In the genomic region with DNA sequence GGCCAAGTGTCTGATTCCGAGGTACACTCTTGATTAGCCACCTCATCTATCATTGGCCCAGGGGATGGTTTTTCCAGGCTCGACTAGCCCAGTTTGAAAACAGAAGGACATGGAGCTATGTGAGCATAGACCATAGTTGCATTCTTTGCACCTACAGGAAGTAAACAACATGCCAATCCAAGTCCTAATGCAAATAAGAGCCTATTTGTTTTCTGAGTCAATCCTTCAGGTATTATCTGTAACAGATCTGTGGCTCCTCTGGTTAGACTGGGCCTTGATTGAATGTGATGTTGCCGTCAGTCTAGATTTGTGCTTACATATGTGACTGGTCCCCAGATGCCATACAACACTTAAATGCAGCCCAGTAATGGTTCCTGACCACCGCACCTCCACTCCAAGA, we compare ENCODE assay signal across 1 cellular context.
TF ChIP-seq lines count a peak whose summit lies in the region.

No MANE protein-coding gene starts in this region.

TF ChIP-seq in HepG2, 621 proteins besides CTCF, POLR2A, EP300 and RAD21 (continued from another document and continues in another):
- 0 out of 2 replicates have a peak, but pooled peaks have one; percentile 61 for TF ChIP-seq SOX13 (IDR thresholded peaks at IDR 0.05)
- peak in 1 of 2 experiments; percentile 90; a peak in 2 of 4 replicates for TF ChIP-seq SOX13 (CRISPR knock-in tag; conservative IDR thresholded peaks at IDR 0.05 in 1 of 2, IDR thresholded peaks at IDR 0.05 in 1 of 2)
- TF ChIP-seq, protein P1, sequence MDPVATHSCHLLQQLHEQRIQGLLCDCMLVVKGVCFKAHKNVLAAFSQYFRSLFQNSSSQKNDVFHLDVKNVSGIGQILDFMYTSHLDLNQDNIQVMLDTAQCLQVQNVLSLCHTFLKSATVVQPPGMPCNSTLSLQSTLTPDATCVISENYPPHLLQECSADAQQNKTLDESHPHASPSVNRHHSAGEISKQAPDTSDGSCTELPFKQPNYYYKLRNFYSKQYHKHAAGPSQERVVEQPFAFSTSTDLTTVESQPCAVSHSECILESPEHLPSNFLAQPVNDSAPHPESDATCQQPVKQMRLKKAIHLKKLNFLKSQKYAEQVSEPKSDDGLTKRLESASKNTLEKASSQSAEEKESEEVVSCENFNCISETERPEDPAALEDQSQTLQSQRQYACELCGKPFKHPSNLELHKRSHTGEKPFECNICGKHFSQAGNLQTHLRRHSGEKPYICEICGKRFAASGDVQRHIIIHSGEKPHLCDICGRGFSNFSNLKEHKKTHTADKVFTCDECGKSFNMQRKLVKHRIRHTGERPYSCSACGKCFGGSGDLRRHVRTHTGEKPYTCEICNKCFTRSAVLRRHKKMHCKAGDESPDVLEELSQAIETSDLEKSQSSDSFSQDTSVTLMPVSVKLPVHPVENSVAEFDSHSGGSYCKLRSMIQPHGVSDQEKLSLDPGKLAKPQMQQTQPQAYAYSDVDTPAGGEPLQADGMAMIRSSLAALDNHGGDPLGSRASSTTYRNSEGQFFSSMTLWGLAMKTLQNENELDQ (CRISPR knock-in tag; IDR thresholded peaks at IDR 0.05; ENCODE audit: borderline replicate concordance), result no peak
- TF ChIP-seq ZNF567 (CRISPR knock-in tag; IDR thresholded peaks at IDR 0.05; ENCODE audit: borderline replicate concordance), result no peak
- no peak for TF ChIP-seq NFYB (CRISPR knock-in tag; IDR thresholded peaks at IDR 0.05)
- TF ChIP-seq ETV6 (CRISPR knock-in tag; conservative IDR thresholded peaks at IDR 0.05), result no peak
- no peak for TF ChIP-seq ZBTB38 (CRISPR knock-in tag; IDR thresholded peaks at IDR 0.05)
- no peak for TF ChIP-seq MAFK (conservative IDR thresholded peaks at IDR 0.05 in 1 of 2, IDR thresholded peaks at IDR 0.05 in 1 of 2; ENCODE audit: low read length in 2 of 2)
- no peak for TF ChIP-seq ZNF205 (CRISPR knock-in tag; IDR thresholded peaks at IDR 0.05)
- no peak for TF ChIP-seq SPEN (CRISPR knock-in tag; IDR thresholded peaks at IDR 0.05; ENCODE audit: low read depth)
- TF ChIP-seq, protein P2, sequence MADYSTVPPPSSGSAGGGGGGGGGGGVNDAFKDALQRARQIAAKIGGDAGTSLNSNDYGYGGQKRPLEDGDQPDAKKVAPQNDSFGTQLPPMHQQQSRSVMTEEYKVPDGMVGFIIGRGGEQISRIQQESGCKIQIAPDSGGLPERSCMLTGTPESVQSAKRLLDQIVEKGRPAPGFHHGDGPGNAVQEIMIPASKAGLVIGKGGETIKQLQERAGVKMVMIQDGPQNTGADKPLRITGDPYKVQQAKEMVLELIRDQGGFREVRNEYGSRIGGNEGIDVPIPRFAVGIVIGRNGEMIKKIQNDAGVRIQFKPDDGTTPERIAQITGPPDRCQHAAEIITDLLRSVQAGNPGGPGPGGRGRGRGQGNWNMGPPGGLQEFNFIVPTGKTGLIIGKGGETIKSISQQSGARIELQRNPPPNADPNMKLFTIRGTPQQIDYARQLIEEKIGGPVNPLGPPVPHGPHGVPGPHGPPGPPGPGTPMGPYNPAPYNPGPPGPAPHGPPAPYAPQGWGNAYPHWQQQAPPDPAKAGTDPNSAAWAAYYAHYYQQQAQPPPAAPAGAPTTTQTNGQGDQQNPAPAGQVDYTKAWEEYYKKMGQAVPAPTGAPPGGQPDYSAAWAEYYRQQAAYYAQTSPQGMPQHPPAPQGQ (CRISPR knock-in tag; IDR thresholded peaks at IDR 0.05; ENCODE audit: borderline replicate concordance), result no peak
- peak; percentile 87 for TF ChIP-seq RXRB (CRISPR knock-in tag; IDR thresholded peaks at IDR 0.05; ENCODE audit: borderline replicate concordance)
- TF ChIP-seq, protein P3, sequence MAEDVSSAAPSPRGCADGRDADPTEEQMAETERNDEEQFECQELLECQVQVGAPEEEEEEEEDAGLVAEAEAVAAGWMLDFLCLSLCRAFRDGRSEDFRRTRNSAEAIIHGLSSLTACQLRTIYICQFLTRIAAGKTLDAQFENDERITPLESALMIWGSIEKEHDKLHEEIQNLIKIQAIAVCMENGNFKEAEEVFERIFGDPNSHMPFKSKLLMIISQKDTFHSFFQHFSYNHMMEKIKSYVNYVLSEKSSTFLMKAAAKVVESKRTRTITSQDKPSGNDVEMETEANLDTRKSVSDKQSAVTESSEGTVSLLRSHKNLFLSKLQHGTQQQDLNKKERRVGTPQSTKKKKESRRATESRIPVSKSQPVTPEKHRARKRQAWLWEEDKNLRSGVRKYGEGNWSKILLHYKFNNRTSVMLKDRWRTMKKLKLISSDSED (CRISPR knock-in tag; IDR thresholded peaks at IDR 0.05), result no peak
- TF ChIP-seq, protein P4, sequence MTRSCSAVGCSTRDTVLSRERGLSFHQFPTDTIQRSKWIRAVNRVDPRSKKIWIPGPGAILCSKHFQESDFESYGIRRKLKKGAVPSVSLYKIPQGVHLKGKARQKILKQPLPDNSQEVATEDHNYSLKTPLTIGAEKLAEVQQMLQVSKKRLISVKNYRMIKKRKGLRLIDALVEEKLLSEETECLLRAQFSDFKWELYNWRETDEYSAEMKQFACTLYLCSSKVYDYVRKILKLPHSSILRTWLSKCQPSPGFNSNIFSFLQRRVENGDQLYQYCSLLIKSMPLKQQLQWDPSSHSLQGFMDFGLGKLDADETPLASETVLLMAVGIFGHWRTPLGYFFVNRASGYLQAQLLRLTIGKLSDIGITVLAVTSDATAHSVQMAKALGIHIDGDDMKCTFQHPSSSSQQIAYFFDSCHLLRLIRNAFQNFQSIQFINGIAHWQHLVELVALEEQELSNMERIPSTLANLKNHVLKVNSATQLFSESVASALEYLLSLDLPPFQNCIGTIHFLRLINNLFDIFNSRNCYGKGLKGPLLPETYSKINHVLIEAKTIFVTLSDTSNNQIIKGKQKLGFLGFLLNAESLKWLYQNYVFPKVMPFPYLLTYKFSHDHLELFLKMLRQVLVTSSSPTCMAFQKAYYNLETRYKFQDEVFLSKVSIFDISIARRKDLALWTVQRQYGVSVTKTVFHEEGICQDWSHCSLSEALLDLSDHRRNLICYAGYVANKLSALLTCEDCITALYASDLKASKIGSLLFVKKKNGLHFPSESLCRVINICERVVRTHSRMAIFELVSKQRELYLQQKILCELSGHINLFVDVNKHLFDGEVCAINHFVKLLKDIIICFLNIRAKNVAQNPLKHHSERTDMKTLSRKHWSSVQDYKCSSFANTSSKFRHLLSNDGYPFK (CRISPR knock-in tag; IDR thresholded peaks at IDR 0.05; ENCODE audit: borderline replicate concordance), result no peak
- TF ChIP-seq MIXL1 (CRISPR knock-in tag; IDR thresholded peaks at IDR 0.05), result peak; percentile 72; the same call in 1 of the 2 replicates
- TF ChIP-seq HNF4G (IDR thresholded peaks at IDR 0.05; ENCODE audit: borderline replicate concordance, low read depth, low read length), result no peak
- TF ChIP-seq HNF4G (CRISPR knock-in tag; IDR thresholded peaks at IDR 0.05; ENCODE audit: borderline replicate concordance, low read depth), result no peak
- TF ChIP-seq, protein P5, sequence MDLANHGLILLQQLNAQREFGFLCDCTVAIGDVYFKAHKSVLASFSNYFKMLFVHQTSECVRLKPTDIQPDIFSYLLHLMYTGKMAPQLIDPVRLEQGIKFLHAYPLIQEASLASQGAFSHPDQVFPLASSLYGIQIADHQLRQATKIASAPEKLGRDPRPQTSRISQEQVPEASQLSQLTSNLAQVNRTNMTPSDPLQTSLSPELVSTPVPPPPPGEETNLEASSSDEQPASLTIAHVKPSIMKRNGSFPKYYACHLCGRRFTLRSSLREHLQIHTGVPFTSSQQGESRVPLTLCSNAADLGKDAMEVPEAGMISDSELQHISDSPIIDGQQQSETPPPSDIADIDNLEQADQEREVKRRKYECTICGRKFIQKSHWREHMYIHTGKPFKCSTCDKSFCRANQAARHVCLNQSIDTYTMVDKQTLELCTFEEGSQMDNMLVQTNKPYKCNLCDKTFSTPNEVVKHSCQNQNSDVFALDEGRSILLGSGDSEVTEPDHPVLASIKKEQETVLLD (CRISPR knock-in tag; IDR thresholded peaks at IDR 0.05; ENCODE audit: low read depth), result no peak
- no peak for TF ChIP-seq ZNF33A (CRISPR knock-in tag; IDR thresholded peaks at IDR 0.05; ENCODE audit: borderline replicate concordance)
- TF ChIP-seq ZNF383 (CRISPR knock-in tag; IDR thresholded peaks at IDR 0.05; ENCODE audit: borderline replicate concordance), result no peak
- no peak for TF ChIP-seq ZNF558 (CRISPR knock-in tag; IDR thresholded peaks at IDR 0.05; ENCODE audit: borderline replicate concordance)
- no peak for TF ChIP-seq ZBTB21 (CRISPR knock-in tag; IDR thresholded peaks at IDR 0.05)
- no peak for TF ChIP-seq HES4 (CRISPR knock-in tag; IDR thresholded peaks at IDR 0.05; ENCODE audit: borderline replicate concordance)
- no peak for TF ChIP-seq ZNF431 (CRISPR knock-in tag; IDR thresholded peaks at IDR 0.05; ENCODE audit: borderline replicate concordance, low read depth)
- TF ChIP-seq, protein P6, sequence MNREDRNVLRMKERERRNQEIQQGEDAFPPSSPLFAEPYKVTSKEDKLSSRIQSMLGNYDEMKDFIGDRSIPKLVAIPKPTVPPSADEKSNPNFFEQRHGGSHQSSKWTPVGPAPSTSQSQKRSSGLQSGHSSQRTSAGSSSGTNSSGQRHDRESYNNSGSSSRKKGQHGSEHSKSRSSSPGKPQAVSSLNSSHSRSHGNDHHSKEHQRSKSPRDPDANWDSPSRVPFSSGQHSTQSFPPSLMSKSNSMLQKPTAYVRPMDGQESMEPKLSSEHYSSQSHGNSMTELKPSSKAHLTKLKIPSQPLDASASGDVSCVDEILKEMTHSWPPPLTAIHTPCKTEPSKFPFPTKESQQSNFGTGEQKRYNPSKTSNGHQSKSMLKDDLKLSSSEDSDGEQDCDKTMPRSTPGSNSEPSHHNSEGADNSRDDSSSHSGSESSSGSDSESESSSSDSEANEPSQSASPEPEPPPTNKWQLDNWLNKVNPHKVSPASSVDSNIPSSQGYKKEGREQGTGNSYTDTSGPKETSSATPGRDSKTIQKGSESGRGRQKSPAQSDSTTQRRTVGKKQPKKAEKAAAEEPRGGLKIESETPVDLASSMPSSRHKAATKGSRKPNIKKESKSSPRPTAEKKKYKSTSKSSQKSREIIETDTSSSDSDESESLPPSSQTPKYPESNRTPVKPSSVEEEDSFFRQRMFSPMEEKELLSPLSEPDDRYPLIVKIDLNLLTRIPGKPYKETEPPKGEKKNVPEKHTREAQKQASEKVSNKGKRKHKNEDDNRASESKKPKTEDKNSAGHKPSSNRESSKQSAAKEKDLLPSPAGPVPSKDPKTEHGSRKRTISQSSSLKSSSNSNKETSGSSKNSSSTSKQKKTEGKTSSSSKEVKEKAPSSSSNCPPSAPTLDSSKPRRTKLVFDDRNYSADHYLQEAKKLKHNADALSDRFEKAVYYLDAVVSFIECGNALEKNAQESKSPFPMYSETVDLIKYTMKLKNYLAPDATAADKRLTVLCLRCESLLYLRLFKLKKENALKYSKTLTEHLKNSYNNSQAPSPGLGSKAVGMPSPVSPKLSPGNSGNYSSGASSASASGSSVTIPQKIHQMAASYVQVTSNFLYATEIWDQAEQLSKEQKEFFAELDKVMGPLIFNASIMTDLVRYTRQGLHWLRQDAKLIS (CRISPR knock-in tag; IDR thresholded peaks at IDR 0.05), result no peak
- no peak for TF ChIP-seq ZC3H4 (CRISPR knock-in tag; IDR thresholded peaks at IDR 0.05; ENCODE audit: borderline replicate concordance)
- TF ChIP-seq, protein P7, sequence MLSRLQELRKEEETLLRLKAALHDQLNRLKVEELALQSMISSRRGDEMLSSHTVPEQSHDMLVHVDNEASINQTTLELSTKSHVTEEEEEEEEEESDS (CRISPR knock-in tag; IDR thresholded peaks at IDR 0.05; ENCODE audit: borderline replicate concordance), result no peak
- TF ChIP-seq ATF7 (IDR thresholded peaks at IDR 0.05), result no peak
- TF ChIP-seq ATF7 (CRISPR knock-in tag; IDR thresholded peaks at IDR 0.05), result no peak
- TF ChIP-seq, protein P8, sequence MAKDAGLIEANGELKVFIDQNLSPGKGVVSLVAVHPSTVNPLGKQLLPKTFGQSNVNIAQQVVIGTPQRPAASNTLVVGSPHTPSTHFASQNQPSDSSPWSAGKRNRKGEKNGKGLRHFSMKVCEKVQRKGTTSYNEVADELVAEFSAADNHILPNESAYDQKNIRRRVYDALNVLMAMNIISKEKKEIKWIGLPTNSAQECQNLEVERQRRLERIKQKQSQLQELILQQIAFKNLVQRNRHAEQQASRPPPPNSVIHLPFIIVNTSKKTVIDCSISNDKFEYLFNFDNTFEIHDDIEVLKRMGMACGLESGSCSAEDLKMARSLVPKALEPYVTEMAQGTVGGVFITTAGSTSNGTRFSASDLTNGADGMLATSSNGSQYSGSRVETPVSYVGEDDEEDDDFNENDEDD (CRISPR knock-in tag; IDR thresholded peaks at IDR 0.05; ENCODE audit: borderline replicate concordance), result no peak
- no peak for TF ChIP-seq SRSF1 (optimal IDR thresholded peaks at IDR 0.05; ENCODE audit: low read depth, low read length)
- TF ChIP-seq JUN (CRISPR knock-in tag; IDR thresholded peaks at IDR 0.05), result peak; percentile 79
- peak; percentile 28; the same call in 1 of the 2 replicates for TF ChIP-seq THAP11 (CRISPR knock-in tag; IDR thresholded peaks at IDR 0.05)
- TF ChIP-seq TBX2 (CRISPR knock-in tag; IDR thresholded peaks at IDR 0.05; ENCODE audit: borderline replicate concordance), result peak; percentile 53; the same call in 1 of the 2 replicates
- TF ChIP-seq, protein P9, sequence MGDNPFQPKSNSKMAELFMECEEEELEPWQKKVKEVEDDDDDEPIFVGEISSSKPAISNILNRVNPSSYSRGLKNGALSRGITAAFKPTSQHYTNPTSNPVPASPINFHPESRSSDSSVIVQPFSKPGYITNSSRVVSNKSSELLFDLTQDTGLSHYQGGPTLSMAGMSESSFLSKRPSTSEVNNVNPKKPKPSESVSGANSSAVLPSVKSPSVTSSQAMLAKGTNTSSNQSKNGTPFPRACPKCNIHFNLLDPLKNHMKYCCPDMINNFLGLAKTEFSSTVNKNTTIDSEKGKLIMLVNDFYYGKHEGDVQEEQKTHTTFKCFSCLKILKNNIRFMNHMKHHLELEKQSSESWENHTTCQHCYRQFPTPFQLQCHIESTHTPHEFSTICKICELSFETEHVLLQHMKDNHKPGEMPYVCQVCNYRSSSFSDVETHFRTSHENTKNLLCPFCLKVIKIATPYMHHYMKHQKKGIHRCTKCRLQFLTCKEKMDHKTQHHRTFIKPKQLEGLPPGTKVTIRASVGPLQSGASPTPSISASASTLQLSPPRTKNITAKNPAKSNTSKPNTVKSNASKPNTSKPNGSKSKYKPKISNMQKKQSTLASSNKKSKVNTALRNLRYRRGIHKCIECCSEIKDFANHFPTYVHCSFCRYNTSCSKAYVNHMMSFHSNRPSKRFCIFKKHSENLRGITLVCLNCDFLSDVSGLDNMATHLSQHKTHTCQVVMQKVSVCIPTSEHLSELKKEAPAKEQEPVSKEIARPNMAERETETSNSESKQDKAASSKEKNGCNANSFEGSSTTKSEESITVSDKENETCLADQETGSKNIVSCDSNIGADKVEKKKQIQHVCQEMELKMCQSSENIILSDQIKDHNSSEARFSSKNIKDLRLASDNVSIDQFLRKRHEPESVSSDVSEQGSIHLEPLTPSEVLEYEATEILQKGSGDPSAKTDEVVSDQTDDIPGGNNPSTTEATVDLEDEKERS (CRISPR knock-in tag; IDR thresholded peaks at IDR 0.05), result no peak
- no peak for TF ChIP-seq ZNF317 (CRISPR knock-in tag; IDR thresholded peaks at IDR 0.05)
- no peak for TF ChIP-seq YY1 (IDR thresholded peaks at IDR 0.05; ENCODE audit: insufficient read depth, insufficient replicate concordance, low read depth, low read length)
- TF ChIP-seq JUND (CRISPR knock-in tag; IDR thresholded peaks at IDR 0.05), result peak; percentile 80; the same call in 1 of the 2 replicates
- TF ChIP-seq JDP2 (CRISPR knock-in tag; IDR thresholded peaks at IDR 0.05; ENCODE audit: borderline replicate concordance), result no peak
- no peak for TF ChIP-seq TSC22D2 (CRISPR knock-in tag; IDR thresholded peaks at IDR 0.05; ENCODE audit: borderline replicate concordance)
